8 cellular contexts compared by ENCODE assay signal in genomic region chr2:112646102-112646719, GRCh38. TPM values are rescaled to one million over a fixed set of nuclear protein-coding genes. Genes with fewer than 3 reads are reported as not detected.
A peak's percentile ranks its signal among the peaks of the same experiment; 100 is the strongest.
DNase-seq lines count a peak whose midpoint lies in the region; ATAC-seq and TF ChIP-seq lines count a peak whose summit lies in the region.

No MANE protein-coding gene starts in this region.

- no peak for TF ChIP-seq POLR2A in adrenal gland (IDR thresholded peaks at IDR 0.05)

- ATAC-seq in HG02943 (IDR thresholded peaks at IDR 0.05; ENCODE audit: low read depth, unreplicated experiment), result peak; percentile 29

- H3K36me3 ChIP-seq in NT2/D1 (ENCODE audit: insufficient read depth, insufficient read length, low read length), result peaks cover 47% of the 10 kb centered on the region
- peaks cover 0 to 19% of the 10 kb centered on the region in 2 donors for H3K36me3 ChIP-seq in adrenal gland (replicated peaks in 1 of 2)
- H3K36me3 ChIP-seq in iPS-20b (ENCODE audit: insufficient read depth, low read depth, low read length), result peaks cover 45% of the 10 kb centered on the region

- H3K27me3 ChIP-seq in NT2/D1 (ENCODE audit: insufficient read depth, insufficient read length) (peaks cover 8% of the 10 kb centered on the region), adrenal gland (no peaks in the 10 kb centered on the region), iPS-20b (ENCODE audit: insufficient read depth, low read length) (peaks cover 15% of the 10 kb centered on the region; the same call in 1 of the 2 replicates)

- intact Hi-C loops in adrenal gland (cut with DNase I), result no loop called here

- H3K9me3 ChIP-seq in NT2/D1 (ENCODE audit: insufficient read depth, low read length) (no peaks in the 10 kb centered on the region), adrenal gland (replicated peaks in 1 of 3) (no peaks in the 10 kb centered on the region), iPS-20b (ENCODE audit: insufficient read depth, low read depth, low read length) (no peaks in the 10 kb centered on the region)

- H3K4me1 ChIP-seq in NT2/D1 (ENCODE audit: insufficient read depth, insufficient read length) (no peaks in the 10 kb centered on the region), adrenal gland (replicated peaks in 1 of 2) (peaks cover 20 to 37% of the 10 kb centered on the region in 2 donors), iPS-20b (ENCODE audit: insufficient read depth, low read length) (peaks cover 16% of the 10 kb centered on the region)

- WGBS in adrenal gland, 4 donors, result 0 to 1% (median 1%) methylated on average over 24 to 69 of the region's 69 CpGs

- H3K4me3 ChIP-seq in NT2/D1 (ENCODE audit: insufficient read length, low read depth) (peak overlapping the region; percentile 87), adrenal gland (peak overlapping the region; percentile 74 to 96 (median 84)), iPS-20b (ENCODE audit: low read length) (peak overlapping the region; percentile 98)

- TF ChIP-seq CTCF in adrenal gland (IDR thresholded peaks at IDR 0.05), result peak in 1 of 6 experiments; percentile 11

- peak overlapping the region; percentile 94 for H3K9ac ChIP-seq in NT2/D1 (ENCODE audit: insufficient read length, low read depth)
- peak overlapping the region; percentile 91 for H3K9ac ChIP-seq in iPS-20b (ENCODE audit: low read depth, low read length)

- peak; percentile 63 for DNase-seq in NK-92 treated with Interleukin-12 subunit alpha and Interleukin-12 subunit beta, amount 100 ng/mL, for 24 hours (lab: John Stamatoyannopoulos, UW)
- DNase-seq in NK-92 (lab: John Stamatoyannopoulos, UW; ENCODE audit: unreplicated experiment) (no peak), NT2/D1 (ENCODE audit: low read depth, low spot score) (no peak), adrenal gland (peak in 3 of 7 donors; percentile 41 to 57 (median 43)), UCSD-AML1 (lab: John Stamatoyannopoulos, UW; ENCODE audit: unreplicated experiment) (no peak)
- DNase-seq in stimulated activated CD4-positive, alpha-beta T cell treated with anti-CD3 and anti-CD28 coated beads, Interleukin-4, amount 100 ng/mL, for 4 hours, result peak; percentile 52 to 66

- H3K27ac ChIP-seq in adrenal gland (peak overlapping the region; percentile 86 to 98 (median 97)), iPS-20b (ENCODE audit: low read length) (peak overlapping the region; percentile 74)

RNA-seq across cellular contexts. Expression of gene SLC20A1, which starts 0.5 kb away (rescaled TPM):
- total RNA-seq in adrenal gland, result 10 to 100 TPM in 6 of 8 donors, 1 to 10 TPM in 2; 6.9 to 24.8 (median 19.5) TPM
- polyA plus RNA-seq in adrenal gland, result 10 to 100 TPM; 14.1 to 23.8 (median 20.8) TPM

Comparison
In these comparisons a context has a peak if more than half of its experiments do, and no peak if none do; other contexts are left out.
1. DNase-seq: peak in NK-92 treated with Interleukin-12 subunit alpha and Interleukin-12 subunit beta, amount 100 ng/mL, for 24 hours (single experiment) and stimulated activated CD4-positive, alpha-beta T cell treated with anti-CD3 and anti-CD28 coated beads, Interleukin-4, amount 100 ng/mL, for 4 hours (2 of 2); none in NK-92 (single experiment), NT2/D1 (single experiment) and UCSD-AML1 (single experiment).
2. Peak in every context shown above with its lines, with median percentiles within 50 percentile points of each other: H3K4me3 ChIP-seq.